ENCODE assay signal across 14 cellular contexts in genomic region chr6:44087623-44088022, GRCh38.
"Had no signal": no experiment of that assay in that cellular context is flagged by ENCODE, and none has a peak within 500 bp of the region (broad histone marks: within the 10 kb centered on the region; RNA-seq: fewer than 3 reads in every experiment).

No MANE protein-coding gene starts in this region.

- H3K36me3 ChIP-seq: ovary, suprapubic skin, thyroid gland had no signal

- H3K4me2 ChIP-seq: hepatocyte had no signal

- DNase-seq: esophagus squamous epithelium; mammary epithelial cell; natural killer cell; ovary; stimulated activated CD4-positive, alpha-beta T cell treated with anti-CD3 and anti-CD28 coated beads, Interleukin-15, amount 100 ng/mL, for 24 hours; stimulated activated CD4-positive, alpha-beta T cell treated with anti-CD3 and anti-CD28 coated beads, Interleukin-1b, Interleukin-23, amount 100 ng/mL, for 48 hours; stimulated activated CD4-positive, alpha-beta T cell treated with anti-CD3 and anti-CD28 coated beads, Interleukin-4, amount 100 ng/mL, for 4 hours; stimulated activated naive CD8-positive, alpha-beta T cell treated with anti-CD3 and anti-CD28 coated beads, Interleukin-15, Interleukin-2, amounts not matched to agents 100 U/mL and 50 U/mL, for 24 hours had no signal

- H3K4me1 Mint-ChIP-seq: natural killer cell had no signal

- H3K27me3 Mint-ChIP-seq: type B pancreatic cell had no signal

- H3K36me3 Mint-ChIP-seq: natural killer cell had no signal

- H3K27ac Mint-ChIP-seq: natural killer cell, type B pancreatic cell had no signal

- H3K27ac ChIP-seq: esophagus squamous epithelium, hepatocyte, ovary, spleen, suprapubic skin, thyroid gland had no signal

- H3K4me3 ChIP-seq: esophagus squamous epithelium, hepatocyte, ovary, spleen, suprapubic skin, thyroid gland had no signal

- ATAC-seq: natural killer cell; stimulated activated naive CD8-positive, alpha-beta T cell treated with anti-CD3 and anti-CD28 coated beads, Interleukin-15, Interleukin-2, amounts not matched to agents 100 U/mL and 50 U/mL, for 24 hours had no signal

- H3K4me1 ChIP-seq: spleen had no signal

- H3K27me3 ChIP-seq: esophagus squamous epithelium, hepatocyte, ovary, spleen, suprapubic skin, thyroid gland had no signal

- H3K9me3 Mint-ChIP-seq: natural killer cell, neural crest cell, type B pancreatic cell had no signal

- H3K9me3 ChIP-seq: esophagus squamous epithelium, ovary, spleen, suprapubic skin, thyroid gland had no signal

- H3K4me3 Mint-ChIP-seq: natural killer cell, neural crest cell, type B pancreatic cell had no signal
